In genomic region chr14:74792249-74793039, GRCh38 we compare ENCODE assay signal across 10 cellular contexts. TPM values are rescaled to one million over a fixed set of nuclear protein-coding genes. Genes with fewer than 3 reads are reported as not detected.
DNase-seq lines count a peak whose midpoint lies in the region; ATAC-seq, FAIRE-seq and TF ChIP-seq lines count a peak whose summit lies in the region.
"Had no signal": no experiment of that assay in that cellular context is flagged by ENCODE, and none has a peak within 500 bp of the region (broad histone marks: within the 10 kb centered on the region; RNA-seq: fewer than 3 reads in every experiment).

No MANE protein-coding gene starts in this region.

- POLR2A ChIA-PET in CD8-positive, alpha-beta T cell (lab: Charles Lee) = interaction anchor here (0.7 to 1.2 kb wide), 4 partner anchors 13 to 184 kb away, joined by 3 to 9 read pairs (median 4); partner anchors contain the start of gene YLPM1

- peaks cover 79% of the 10 kb centered on the region for H3K79me2 ChIP-seq in astrocyte (ENCODE audit: insufficient read depth, low read length)

- H3K4me1 Mint-ChIP-seq in CD8-positive, alpha-beta T cell (ENCODE audit: low read depth) = peaks cover 47% of the 10 kb centered on the region
- H3K4me1 Mint-ChIP-seq in astrocyte (ENCODE audit: low read depth, unreplicated experiment) = peaks cover 9% of the 10 kb centered on the region

- no peak for DNase-seq in CD8-positive, alpha-beta T cell
- peak; percentile 14 for DNase-seq in astrocyte (ENCODE audit: low read depth)
- no peak for DNase-seq in lower lobe of right lung
- DNase-seq in activated effector memory CD4-positive, alpha-beta T cell treated with Interleukin-2 at 50 U/mL for 16 hours = no peak
- DNase-seq in nucleus accumbens (lab: John Stamatoyannopoulos, UW) = no peak

- H3K27ac ChIP-seq in CD8-positive, alpha-beta T cell (ENCODE audit: low read depth, low read length) = peak overlapping the region; percentile 7
- H3K27ac ChIP-seq in HUES64 (ENCODE audit: low read depth, low read length) = peak overlapping the region; percentile 24
- no peak overlapping the region for H3K27ac ChIP-seq in astrocyte (ENCODE audit: low read depth, low read length)
- H3K27ac ChIP-seq in lower lobe of right lung = peak overlapping the region; percentile 3
- H3K27ac ChIP-seq: KMS-11, right atrium auricular region had no signal

- intact Hi-C loops in CD8-positive, alpha-beta T cell (cut with DNase I, micrococcal nuclease) = loop anchor here in 1 of 2 experiments (1.0 to 10.0 kb wide), 4 partner anchors 30 to 298 kb away; partner anchors contain the start of genes ISCA2, NPC2 and YLPM1
- intact Hi-C loops in lower lobe of right lung (cut with DNase I) = no loop called here

- WGBS in HUES64 = 79% methylated on average over 6 of the region's 7 CpGs

- peaks cover 41% of the 10 kb centered on the region for H3K36me3 Mint-ChIP-seq in CD8-positive, alpha-beta T cell
- peaks cover 4% of the 10 kb centered on the region for H3K36me3 Mint-ChIP-seq in astrocyte (ENCODE audit: low read depth, unreplicated experiment)

- H3K36me3 ChIP-seq in CD8-positive, alpha-beta T cell (ENCODE audit: insufficient read depth, low read length) = no peaks in the 10 kb centered on the region
- peaks cover 33% of the 10 kb centered on the region for H3K36me3 ChIP-seq in HUES64 (ENCODE audit: insufficient read depth, low read length)
- H3K36me3 ChIP-seq in astrocyte (ENCODE audit: insufficient read depth, low read length) = peaks cover under 1% of the 10 kb centered on the region
- H3K36me3 ChIP-seq in lower lobe of right lung = peaks cover 21% of the 10 kb centered on the region
- H3K36me3 ChIP-seq: right atrium auricular region had no signal

- H3K4me1 ChIP-seq in CD8-positive, alpha-beta T cell (ENCODE audit: insufficient read depth, low read length) = peaks cover 28% of the 10 kb centered on the region
- peaks cover 27% of the 10 kb centered on the region for H3K4me1 ChIP-seq in HUES64 (ENCODE audit: insufficient read depth, low read length)
- peaks cover 6% of the 10 kb centered on the region for H3K4me1 ChIP-seq in astrocyte (ENCODE audit: insufficient read depth, low read length)
- H3K4me1 ChIP-seq in lower lobe of right lung = peaks cover 36% of the 10 kb centered on the region

- H3K27me3 ChIP-seq in CD8-positive, alpha-beta T cell (ENCODE audit: insufficient read depth, low read length) = no peaks in the 10 kb centered on the region
- H3K27me3 ChIP-seq in HUES64 (ENCODE audit: insufficient read depth, low read length) (no peaks in the 10 kb centered on the region), astrocyte (ENCODE audit: insufficient read depth, low read length) (no peaks in the 10 kb centered on the region), lower lobe of right lung (ENCODE audit: low read depth) (no peaks in the 10 kb centered on the region)
- H3K27me3 ChIP-seq: right atrium auricular region had no signal

- H3K9me3 ChIP-seq in CD8-positive, alpha-beta T cell (ENCODE audit: low read length) = no peaks in the 10 kb centered on the region
- H3K9me3 ChIP-seq in HUES64 (ENCODE audit: insufficient read depth, low read depth, low read length) = no peaks in the 10 kb centered on the region
- no peaks in the 10 kb centered on the region for H3K9me3 ChIP-seq in astrocyte (ENCODE audit: insufficient read depth, low read depth, low read length)
- H3K9me3 ChIP-seq in lower lobe of right lung = no peaks in the 10 kb centered on the region
- H3K9me3 ChIP-seq: right atrium auricular region had no signal

- H3K27ac Mint-ChIP-seq in CD8-positive, alpha-beta T cell = peak overlapping the region; percentile 89
- H3K27ac Mint-ChIP-seq in astrocyte (ENCODE audit: unreplicated experiment) = no peak overlapping the region

- peak overlapping the region; percentile 33 for H3K4me2 ChIP-seq in astrocyte (ENCODE audit: low read length)
- H3K4me2 ChIP-seq: KMS-11 had no signal

- H3K4me3 Mint-ChIP-seq in CD8-positive, alpha-beta T cell = peak overlapping the region; percentile 70
- no peak overlapping the region for H3K4me3 Mint-ChIP-seq in astrocyte (ENCODE audit: unreplicated experiment)

- H3K9me3 Mint-ChIP-seq in CD8-positive, alpha-beta T cell = peaks cover 2% of the 10 kb centered on the region
- H3K9me3 Mint-ChIP-seq in astrocyte (ENCODE audit: unreplicated experiment) = peaks cover 1% of the 10 kb centered on the region

- TF ChIP-seq CTCF in CD8-positive, alpha-beta T cell (IDR thresholded peaks at IDR 0.05) = no peak
- TF ChIP-seq CTCF in astrocyte (IDR thresholded peaks at IDR 0.05; ENCODE audit: insufficient read depth, low read depth, low read length) = no peak
- TF ChIP-seq CTCF in lower lobe of right lung (IDR thresholded peaks at IDR 0.05) = no peak

- H3K27me3 Mint-ChIP-seq in CD8-positive, alpha-beta T cell (ENCODE audit: low read depth) = no peaks in the 10 kb centered on the region
- H3K27me3 Mint-ChIP-seq in astrocyte (ENCODE audit: low read depth, unreplicated experiment) = no peaks in the 10 kb centered on the region

- no peak overlapping the region for H2AFZ ChIP-seq in astrocyte (ENCODE audit: low read depth, low read length)

- peak overlapping the region; percentile 8 for H3K4me3 ChIP-seq in CD8-positive, alpha-beta T cell (ENCODE audit: low read depth, low read length)
- H3K4me3 ChIP-seq in HUES64 (ENCODE audit: low read length) = 0 out of 2 replicates have a peak overlapping the region, but pooled peaks have one; percentile 17
- H3K4me3 ChIP-seq in astrocyte (ENCODE audit: insufficient read depth, low read depth, low read length) = no peak overlapping the region
- no peak overlapping the region for H3K4me3 ChIP-seq in lower lobe of right lung
- H3K4me3 ChIP-seq: right atrium auricular region had no signal

- H3K9ac ChIP-seq in HUES64 (ENCODE audit: low read depth, low read length) (peak overlapping the region; percentile 18; the same call in 1 of the 2 replicates), astrocyte (ENCODE audit: low read length) (no peak overlapping the region)
- H3K9ac ChIP-seq: KMS-11 had no signal

- FAIRE-seq in astrocyte (lab: Jason Lieb, UNC) = no peak

- CTCF ChIA-PET in CD8-positive, alpha-beta T cell (lab: Charles Lee) = interaction anchor here (0.7 to 1.1 kb wide), 4 partner anchors 12 to 67 kb away, joined by 3 to 5 read pairs (median 3); partner anchors contain the start of gene YLPM1

- peak; percentile 62 for ATAC-seq in CD8-positive, alpha-beta T cell
- ATAC-seq in lower lobe of right lung (no peak), HG03354 (IDR thresholded peaks at IDR 0.05; ENCODE audit: poor library complexity, severe bottlenecking, unreplicated experiment) (no peak), GM18498 (IDR thresholded peaks at IDR 0.05; ENCODE audit: unreplicated experiment) (no peak)

- H4K20me1 ChIP-seq in astrocyte (ENCODE audit: insufficient read depth, low read length) = peaks cover 30% of the 10 kb centered on the region

RNA-seq across cellular contexts. Expression of gene YLPM1, which starts 29.3 kb away (rescaled TPM):
- 10 to 100 TPM; 77.3 to 78.8 TPM for total RNA-seq in CD8-positive, alpha-beta T cell
- polyA plus RNA-seq in HUES64 (2013, experiment 1 of 2) = 39.1 TPM
- 44.1 TPM for polyA plus RNA-seq in HUES64 (2013, experiment 2 of 2)
- total RNA-seq in astrocyte = 49.5 and 49.7 TPM in 2 replicates
- total RNA-seq in lower lobe of right lung = 58.0 TPM

Comparison
In these comparisons a context has a peak if more than half of its experiments do, and no peak if none do; other contexts are left out.
1. H3K4me3 ChIP-seq: peak in CD8-positive, alpha-beta T cell (single experiment) and HUES64 (single experiment); none in astrocyte (single experiment) and lower lobe of right lung (single experiment).